Comparison of ENCODE assay signal across 4 cellular contexts in the genomic region with DNA sequence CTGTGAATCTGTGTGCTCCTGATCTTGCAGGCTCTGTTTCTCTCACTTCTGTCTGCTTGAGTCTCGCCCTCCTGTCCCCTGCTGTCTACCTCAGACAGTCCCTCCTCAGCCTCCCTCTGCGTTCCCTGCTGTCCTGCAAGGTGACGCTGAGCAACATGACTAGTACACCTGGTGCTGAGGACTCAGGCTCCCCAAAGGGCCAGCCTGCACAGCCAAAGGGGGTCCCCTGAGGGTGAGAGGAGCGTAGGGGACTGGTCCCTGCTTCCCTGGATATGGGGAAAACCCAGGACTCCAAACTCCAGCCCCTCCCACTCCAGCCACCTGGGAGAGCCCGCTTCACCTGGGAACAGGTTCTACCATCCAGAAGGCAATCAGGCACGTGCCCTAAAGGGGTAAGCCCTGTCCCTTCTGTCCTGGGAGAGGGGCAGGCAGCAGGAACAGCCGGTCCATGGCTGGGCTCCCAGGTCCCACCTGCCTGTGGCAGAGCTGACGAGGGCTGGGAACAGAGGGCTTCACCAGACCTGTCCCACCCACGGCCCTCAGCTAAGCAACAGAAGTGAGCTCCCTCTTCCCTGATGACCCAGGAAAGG.
TF ChIP-seq lines count a peak whose summit lies in the region.

No MANE protein-coding gene starts in this region.

TF ChIP-seq in SK-N-SH, 30 proteins besides CTCF, POLR2A, EP300 and RAD21:
- TF ChIP-seq POLR2AphosphoS5 (IDR thresholded peaks at IDR 0.05; ENCODE audit: low read depth, low read length) (peak; percentile 3; the same call in 1 of the 2 replicates), USF1 (IDR thresholded peaks at IDR 0.05; ENCODE audit: borderline replicate concordance, low read depth) (no peak)

TF ChIP-seq in SK-N-SH treated with all-trans-retinoic acid at 6 μM for 48 hours, 23 proteins besides CTCF, POLR2A, EP300 and RAD21:
- TF ChIP-seq, protein P1, sequence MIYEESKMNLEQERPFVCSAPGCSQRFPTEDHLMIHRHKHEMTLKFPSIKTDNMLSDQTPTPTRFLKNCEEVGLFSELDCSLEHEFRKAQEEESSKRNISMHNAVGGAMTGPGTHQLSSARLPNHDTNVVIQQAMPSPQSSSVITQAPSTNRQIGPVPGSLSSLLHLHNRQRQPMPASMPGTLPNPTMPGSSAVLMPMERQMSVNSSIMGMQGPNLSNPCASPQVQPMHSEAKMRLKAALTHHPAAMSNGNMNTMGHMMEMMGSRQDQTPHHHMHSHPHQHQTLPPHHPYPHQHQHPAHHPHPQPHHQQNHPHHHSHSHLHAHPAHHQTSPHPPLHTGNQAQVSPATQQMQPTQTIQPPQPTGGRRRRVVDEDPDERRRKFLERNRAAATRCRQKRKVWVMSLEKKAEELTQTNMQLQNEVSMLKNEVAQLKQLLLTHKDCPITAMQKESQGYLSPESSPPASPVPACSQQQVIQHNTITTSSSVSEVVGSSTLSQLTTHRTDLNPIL (CRISPR knock-in tag; IDR thresholded peaks at IDR 0.05; ENCODE audit: low read depth) = no peak
- TF ChIP-seq, protein P2, sequence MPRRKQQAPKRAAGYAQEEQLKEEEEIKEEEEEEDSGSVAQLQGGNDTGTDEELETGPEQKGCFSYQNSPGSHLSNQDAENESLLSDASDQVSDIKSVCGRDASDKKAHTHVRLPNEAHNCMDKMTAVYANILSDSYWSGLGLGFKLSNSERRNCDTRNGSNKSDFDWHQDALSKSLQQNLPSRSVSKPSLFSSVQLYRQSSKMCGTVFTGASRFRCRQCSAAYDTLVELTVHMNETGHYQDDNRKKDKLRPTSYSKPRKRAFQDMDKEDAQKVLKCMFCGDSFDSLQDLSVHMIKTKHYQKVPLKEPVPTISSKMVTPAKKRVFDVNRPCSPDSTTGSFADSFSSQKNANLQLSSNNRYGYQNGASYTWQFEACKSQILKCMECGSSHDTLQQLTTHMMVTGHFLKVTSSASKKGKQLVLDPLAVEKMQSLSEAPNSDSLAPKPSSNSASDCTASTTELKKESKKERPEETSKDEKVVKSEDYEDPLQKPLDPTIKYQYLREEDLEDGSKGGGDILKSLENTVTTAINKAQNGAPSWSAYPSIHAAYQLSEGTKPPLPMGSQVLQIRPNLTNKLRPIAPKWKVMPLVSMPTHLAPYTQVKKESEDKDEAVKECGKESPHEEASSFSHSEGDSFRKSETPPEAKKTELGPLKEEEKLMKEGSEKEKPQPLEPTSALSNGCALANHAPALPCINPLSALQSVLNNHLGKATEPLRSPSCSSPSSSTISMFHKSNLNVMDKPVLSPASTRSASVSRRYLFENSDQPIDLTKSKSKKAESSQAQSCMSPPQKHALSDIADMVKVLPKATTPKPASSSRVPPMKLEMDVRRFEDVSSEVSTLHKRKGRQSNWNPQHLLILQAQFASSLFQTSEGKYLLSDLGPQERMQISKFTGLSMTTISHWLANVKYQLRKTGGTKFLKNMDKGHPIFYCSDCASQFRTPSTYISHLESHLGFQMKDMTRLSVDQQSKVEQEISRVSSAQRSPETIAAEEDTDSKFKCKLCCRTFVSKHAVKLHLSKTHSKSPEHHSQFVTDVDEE (CRISPR knock-in tag; IDR thresholded peaks at IDR 0.05) = no peak
- TF ChIP-seq TOX (CRISPR knock-in tag; IDR thresholded peaks at IDR 0.05; ENCODE audit: borderline replicate concordance) (no peak), GLIS3 (CRISPR knock-in tag; IDR thresholded peaks at IDR 0.05) (no peak)
TF ChIP-seq in SK-N-SH treated with all-trans-retinoic acid at 6 μM for 48 hours: peak in this region for 0.

TF ChIP-seq in IMR-90, 13 proteins besides CTCF, POLR2A, EP300 and RAD21:
- TF ChIP-seq RFX5 (IDR thresholded peaks at IDR 0.05; ENCODE audit: low read depth, low read length) (no peak), MXI1 (IDR thresholded peaks at IDR 0.05; ENCODE audit: borderline replicate concordance, low read depth, low read length) (no peak), USF2 (IDR thresholded peaks at IDR 0.05; ENCODE audit: low read depth, low read length) (no peak), CEBPB (IDR thresholded peaks at IDR 0.05; ENCODE audit: low read depth, low read length) (no peak), CHD1 (IDR thresholded peaks at IDR 0.05; ENCODE audit: low read depth, low read length) (no peak), SMC3 (IDR thresholded peaks at IDR 0.05; ENCODE audit: low read depth, low read length) (no peak), ELK1 (IDR thresholded peaks at IDR 0.05; ENCODE audit: borderline replicate concordance, low read depth, low read length) (no peak), MAFK (IDR thresholded peaks at IDR 0.05; ENCODE audit: low read depth, low read length) (no peak), MAZ (IDR thresholded peaks at IDR 0.05; ENCODE audit: borderline replicate concordance, low read depth, low read length) (no peak), NFE2L2 (IDR thresholded peaks at IDR 0.05; ENCODE audit: low read depth, low read length) (no peak), FOS (IDR thresholded peaks at IDR 0.05; ENCODE audit: low read depth, low read length) (no peak), BHLHE40 (IDR thresholded peaks at IDR 0.05; ENCODE audit: low read depth, low read length) (no peak), RCOR1 (IDR thresholded peaks at IDR 0.05; ENCODE audit: insufficient replicate concordance, low read length) (no peak)

TF ChIP-seq in H1, 55 proteins besides CTCF, POLR2A, EP300 and RAD21:
- TF ChIP-seq RNF2 (IDR thresholded peaks at IDR 0.05; ENCODE audit: borderline replicate concordance, low read depth, low read length, missing control alignments, poor library complexity, severe bottlenecking) (no peak), JUN (IDR thresholded peaks at IDR 0.05; ENCODE audit: low read depth, low read length) (no peak), CEBPB (IDR thresholded peaks at IDR 0.05; ENCODE audit: low read depth, low read length) (no peak), GABPA (IDR thresholded peaks at IDR 0.05; ENCODE audit: borderline replicate concordance, insufficient read depth, low read length) (no peak), RXRA (IDR thresholded peaks at IDR 0.05; ENCODE audit: insufficient read depth, low read depth, low read length) (no peak), ZNF274 (IDR thresholded peaks at IDR 0.05; ENCODE audit: borderline replicate concordance, extremely low read depth, low read length) (no peak), EZH2 (IDR thresholded peaks at IDR 0.05; ENCODE audit: low read depth, low read length, severe bottlenecking) (no peak), SIRT6 (IDR thresholded peaks at IDR 0.05; ENCODE audit: low read length) (no peak), SUZ12 (IDR thresholded peaks at IDR 0.05; ENCODE audit: low read length) (no peak), TAF1 (IDR thresholded peaks at IDR 0.05; ENCODE audit: low read depth, low read length) (no peak), TAF7 (optimal IDR thresholded peaks at IDR 0.05; ENCODE audit: borderline replicate concordance, low read depth, low read length) (no peak)
- TF ChIP-seq, protein P3, sequence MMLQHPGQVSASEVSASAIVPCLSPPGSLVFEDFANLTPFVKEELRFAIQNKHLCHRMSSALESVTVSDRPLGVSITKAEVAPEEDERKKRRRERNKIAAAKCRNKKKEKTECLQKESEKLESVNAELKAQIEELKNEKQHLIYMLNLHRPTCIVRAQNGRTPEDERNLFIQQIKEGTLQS (IDR thresholded peaks at IDR 0.05; ENCODE audit: insufficient read depth, low read depth, low read length) = no peak
